In genomic region chr7:75616421-75617167, GRCh38 we compare ENCODE assay signal across 13 cellular contexts.
"Had no signal": no experiment of that assay in that cellular context is flagged by ENCODE, and none has a peak within 500 bp of the region (broad histone marks: within the 10 kb centered on the region; RNA-seq: fewer than 3 reads in every experiment).

No MANE protein-coding gene starts in this region.

- DNase-seq: activated CD4-positive, alpha-beta T cell treated with anti-CD3 and anti-CD28 coated beads for 36 hours; activated CD8-positive, alpha-beta memory T cell treated with anti-CD3 and anti-CD28 coated beads for 24 hours; activated naive CD4-positive, alpha-beta T cell treated with Interleukin-2 at 50 U/mL for 16 hours; colonic mucosa; effector CD4-positive, alpha-beta T cell; kidney; left ventricle myocardium superior; mesenchymal stem cell; posterior cingulate gyrus had no signal

- H3K27me3 Mint-ChIP-seq: activated CD4-positive, alpha-beta T cell treated with anti-CD3 and anti-CD28 coated beads for 36 hours had no signal

- H3K27ac Mint-ChIP-seq: activated CD4-positive, alpha-beta T cell treated with anti-CD3 and anti-CD28 coated beads for 36 hours had no signal

- H3K36me3 ChIP-seq: cardiac muscle cell, colonic mucosa had no signal

- H3K27me3 ChIP-seq: cardiac muscle cell, colonic mucosa, tibial nerve had no signal

- H3K4me3 Mint-ChIP-seq: activated CD4-positive, alpha-beta T cell treated with anti-CD3 and anti-CD28 coated beads for 36 hours had no signal

- H3K4me1 ChIP-seq: colonic mucosa had no signal

- H3K9me3 ChIP-seq: colonic mucosa, tibial nerve had no signal

- FAIRE-seq: frontal cortex, kidney had no signal

- H3K4me3 ChIP-seq: cardiac muscle cell, colonic mucosa, skin epidermis, tibial nerve had no signal
